Comparison of ENCODE assay signal across 18 cellular contexts in genomic region chr17:79938696-79939435, GRCh38.
DNase-seq lines count a peak whose midpoint lies in the region; ATAC-seq, FAIRE-seq and TF ChIP-seq lines count a peak whose summit lies in the region.
"Had no signal": no experiment of that assay in that cellular context is flagged by ENCODE, and none has a peak within 500 bp of the region (broad histone marks: within the 10 kb centered on the region; RNA-seq: fewer than 3 reads in every experiment).

No MANE protein-coding gene starts in this region.

- WGBS in H1 (ENCODE audit: extremely low coverage in 1 of 2, insufficient coverage in 1 of 2, insufficient read length in 1 of 2, insufficient replicate concordance in 2 of 2, low coverage in 1 of 2, low lambda C conversion rate in 2 of 2, missing lambda C conversion rate in 1 of 2), 2 experiments = 89% methylated on average over 12 of the region's 13 CpGs; no CpG with 5 or more reads in 1 of the 2 experiments

- intact Hi-C loops in left cardiac atrium (cut with DNase I) (no loop called here), cardiac septum (cut with DNase I) (no loop called here)

- H3K9me3 Mint-ChIP-seq in naive thymus-derived CD8-positive, alpha-beta T cell = no peaks in the 10 kb centered on the region
- H3K9me3 Mint-ChIP-seq: CD4-positive, alpha-beta T cell had no signal

- H3K9me3 ChIP-seq in H1 (ENCODE audit: insufficient read depth in 2 of 2, low read depth in 1 of 2, low read length in 1 of 2) = no peaks in the 10 kb centered on the region
- H3K9me3 ChIP-seq: A549 had no signal

- no peak overlapping the region for H2BK120ac ChIP-seq in H1 (replicated peaks; ENCODE audit: low read depth, low read length)

- H3K27ac Mint-ChIP-seq in naive thymus-derived CD8-positive, alpha-beta T cell = peak overlapping the region in 6 of 10 donors; percentile 28 to 97 (median 76)
- H3K27ac Mint-ChIP-seq: CD4-positive, alpha-beta T cell had no signal

- no peak for TF ChIP-seq POLR2A in H1 (IDR thresholded peaks at IDR 0.05; ENCODE audit: control extremely low read depth in 1 of 2, low read depth in 2 of 2, low read length in 2 of 2)

- H3K79me1 ChIP-seq in H1 (ENCODE audit: low read depth, low read length) = no peaks in the 10 kb centered on the region

- H3K27me3 Mint-ChIP-seq in naive thymus-derived CD8-positive, alpha-beta T cell = peaks cover 0 to 4% (median 0%) of the 10 kb centered on the region in 5 donors

- DNase-seq in left cardiac atrium = peak; percentile 13
- no peak for DNase-seq in cardiac septum (ENCODE audit: low spot score)
- DNase-seq in H1 (ENCODE audit: low read depth in 1 of 2, low spot score in 2 of 2) = no peak
- DNase-seq in naive thymus-derived CD8-positive, alpha-beta T cell = peak in 1 of 10 donors; percentile 31
- DNase-seq in brain microvascular endothelial cell = no peak
- DNase-seq in activated CD4-positive, alpha-beta T cell treated with anti-CD3 and anti-CD28 coated beads, Interleukin-2, amount 50 U/mL, for 1 hour = no peak
- no peak for DNase-seq in amniotic stem cell (lab: John Stamatoyannopoulos, UW)
- DNase-seq: CD4-positive, alpha-beta T cell; DND-41; KG1; NCI-H1048; NCI-H2107; NCI-H226; NCI-H526 had no signal

- H3K56ac ChIP-seq in H1 (replicated peaks; ENCODE audit: insufficient read length, low read depth, low read length) = no peak overlapping the region

- peaks cover 9 to 27% (median 25%) of the 10 kb centered on the region in 4 experiments; a peak in 6 of 8 replicates for H3K36me3 ChIP-seq in H1 (ENCODE audit: control insufficient read depth in 2 of 4, insufficient read depth in 4 of 4, low read length in 3 of 4)
- H3K36me3 ChIP-seq in brain microvascular endothelial cell (replicated peaks) = peaks cover 5% of the 10 kb centered on the region

- H3K27ac ChIP-seq in H1 (ENCODE audit: low read depth, low read length) (no peak overlapping the region), brain microvascular endothelial cell (no peak overlapping the region)
- H3K27ac ChIP-seq: A549, GM23248 had no signal

- ATAC-seq in left cardiac atrium = no peak
- ATAC-seq in naive thymus-derived CD8-positive, alpha-beta T cell = no peak
- ATAC-seq: A549 had no signal

- no peak overlapping the region for H4K5ac ChIP-seq in H1 (ENCODE audit: insufficient read length, low read depth, low read length)

- H3K36me3 Mint-ChIP-seq in naive thymus-derived CD8-positive, alpha-beta T cell = no peaks in the 10 kb centered on the region

- no peak overlapping the region for H2AFZ ChIP-seq in H1 (ENCODE audit: low read length)
- H2AFZ ChIP-seq: GM23248 had no signal

- no peak for TF ChIP-seq RAD21 in H1 (IDR thresholded peaks at IDR 0.05 in 1 of 2, conservative IDR thresholded peaks at IDR 0.05 in 1 of 2; ENCODE audit: low read depth in 2 of 2, low read length in 2 of 2)

- H3K4me1 ChIP-seq in H1 (replicated peaks in 1 of 4; ENCODE audit: control insufficient read depth in 3 of 4, insufficient read depth in 4 of 4, low read length in 3 of 4) = peaks cover 0 to 21% (median 13%) of the 10 kb centered on the region in 4 experiments; a peak in 6 of 7 replicates

- H3K14ac ChIP-seq in H1 (ENCODE audit: insufficient read length) = no peak overlapping the region

- H4K20me1 ChIP-seq in H1 (replicated peaks in 1 of 2; ENCODE audit: control insufficient read depth in 1 of 2, insufficient read depth in 2 of 2, low read length in 2 of 2) = peaks cover 8 to 9% of the 10 kb centered on the region in 2 experiments

- no peak overlapping the region for H3K4me2 ChIP-seq in H1 (ENCODE audit: insufficient read depth in 1 of 2, low read depth in 2 of 2, low read length in 2 of 2)
- H3K4me2 ChIP-seq: A549 had no signal

- H3K23ac ChIP-seq in H1 (ENCODE audit: insufficient read length) = no peak overlapping the region

- H3K4ac ChIP-seq in H1 (replicated peaks; ENCODE audit: insufficient read length, low read depth, low read length) = no peak overlapping the region

- POLR2A ChIA-PET in H1 (lab: Charles Lee; ENCODE audit: partially characterized antibody) = interaction anchor here (0.5 to 11.0 kb wide), 7 partner anchors 12 to 142 kb away, joined by 3 to 152 read pairs (median 3); partner anchors contain the start of gene CBX8
- POLR2A ChIA-PET in naive thymus-derived CD8-positive, alpha-beta T cell (lab: Charles Lee) = no interaction called here

- CTCF ChIA-PET in H1 (lab: Charles Lee; ENCODE audit: partially characterized antibody) = interaction anchor here (0.9 to 4.8 kb wide), 3 partner anchors 11 to 32 kb away, joined by 3 to 25 read pairs (median 5); no protein-coding TSS in a partner anchor

- in situ Hi-C loops in brain microvascular endothelial cell (cut with HindIII; ENCODE audit: low pct_ligation_motif_present, low sequenced_read_pairs) = no loop called here

- H3K27me3 ChIP-seq in H1 (replicated peaks in 1 of 4; ENCODE audit: control insufficient read depth in 3 of 4, extremely low read depth in 1 of 4, insufficient read depth in 3 of 4, low read length in 3 of 4) = no peaks in the 10 kb centered on the region
- H3K27me3 ChIP-seq in brain microvascular endothelial cell (replicated peaks) = no peaks in the 10 kb centered on the region

- H4K8ac ChIP-seq in H1 (ENCODE audit: extremely low read depth, insufficient read depth, low read length) = peak overlapping the region; percentile 23; the same call in 1 of the 2 replicates

- no peak for FAIRE-seq in H1 (lab: Jason Lieb, UNC)
- FAIRE-seq: A549, D721Med, HTR-8/SVneo had no signal

- H2BK12ac ChIP-seq in H1 (ENCODE audit: low read depth, low read length) = no peak overlapping the region

- no peak overlapping the region for H3K9ac ChIP-seq in H1 (replicated peaks in 1 of 4; ENCODE audit: extremely low read depth in 1 of 4, low read depth in 3 of 4, low read length in 3 of 4)
- H3K9ac ChIP-seq: GM23248 had no signal

- H4K91ac ChIP-seq in H1 (replicated peaks; ENCODE audit: insufficient read length, low read length) = no peak overlapping the region

- TF ChIP-seq EP300 in H1 (IDR thresholded peaks at IDR 0.05; ENCODE audit: borderline replicate concordance in 1 of 2, low read depth in 2 of 2, low read length in 2 of 2) = no peak

- H3K4me3 Mint-ChIP-seq in naive thymus-derived CD8-positive, alpha-beta T cell = no peak overlapping the region
- H3K4me3 Mint-ChIP-seq: CD4-positive, alpha-beta T cell had no signal

- H3K18ac ChIP-seq in H1 (ENCODE audit: extremely low read depth, low read length) = no peak overlapping the region

- no peaks in the 10 kb centered on the region for H3K79me2 ChIP-seq in H1 (ENCODE audit: control insufficient read depth in 1 of 2, insufficient read depth in 2 of 2, low read length in 2 of 2)

- H3K23me2 ChIP-seq in H1 (ENCODE audit: low read depth, low read length) = no peaks in the 10 kb centered on the region

- H2AK5ac ChIP-seq in H1 (ENCODE audit: low read depth, low read length) = no peak overlapping the region

- TF ChIP-seq CTCF in H1 (IDR thresholded peaks at IDR 0.05; ENCODE audit: control extremely low read depth in 1 of 3, insufficient read depth in 1 of 3, low read depth in 1 of 3, low read length in 3 of 3) (no peak), brain microvascular endothelial cell (IDR thresholded peaks at IDR 0.05; ENCODE audit: low read depth, low read length, missing control alignments) (no peak)

- H2BK15ac ChIP-seq in H1 (ENCODE audit: low read length) = no peak overlapping the region

- H2BK20ac ChIP-seq in H1 (ENCODE audit: low read length) = no peak overlapping the region

- peaks cover 23 to 86% (median 62%) of the 10 kb centered on the region in 4 donors for H3K4me1 Mint-ChIP-seq in naive thymus-derived CD8-positive, alpha-beta T cell

- H2BK5ac ChIP-seq in H1 (ENCODE audit: low read depth, low read length) = no peak overlapping the region

- H3K4me3 ChIP-seq in H1 (ENCODE audit: extremely low read depth in 1 of 4, insufficient read depth in 2 of 4, low read depth in 3 of 4, low read length in 4 of 4) = no peak overlapping the region
- H3K4me3 ChIP-seq in brain microvascular endothelial cell (ENCODE audit: low read depth, low read length) = no peak overlapping the region
- H3K4me3 ChIP-seq: A549, GM23248 had no signal

TF ChIP-seq in H1, 55 proteins besides CTCF, POLR2A, EP300 and RAD21:
- TF ChIP-seq FOSL1 (IDR thresholded peaks at IDR 0.05; ENCODE audit: insufficient read depth, low read depth, low read length) = no peak
